Comparison of ENCODE assay signal across 25 cellular contexts in the genomic region with DNA sequence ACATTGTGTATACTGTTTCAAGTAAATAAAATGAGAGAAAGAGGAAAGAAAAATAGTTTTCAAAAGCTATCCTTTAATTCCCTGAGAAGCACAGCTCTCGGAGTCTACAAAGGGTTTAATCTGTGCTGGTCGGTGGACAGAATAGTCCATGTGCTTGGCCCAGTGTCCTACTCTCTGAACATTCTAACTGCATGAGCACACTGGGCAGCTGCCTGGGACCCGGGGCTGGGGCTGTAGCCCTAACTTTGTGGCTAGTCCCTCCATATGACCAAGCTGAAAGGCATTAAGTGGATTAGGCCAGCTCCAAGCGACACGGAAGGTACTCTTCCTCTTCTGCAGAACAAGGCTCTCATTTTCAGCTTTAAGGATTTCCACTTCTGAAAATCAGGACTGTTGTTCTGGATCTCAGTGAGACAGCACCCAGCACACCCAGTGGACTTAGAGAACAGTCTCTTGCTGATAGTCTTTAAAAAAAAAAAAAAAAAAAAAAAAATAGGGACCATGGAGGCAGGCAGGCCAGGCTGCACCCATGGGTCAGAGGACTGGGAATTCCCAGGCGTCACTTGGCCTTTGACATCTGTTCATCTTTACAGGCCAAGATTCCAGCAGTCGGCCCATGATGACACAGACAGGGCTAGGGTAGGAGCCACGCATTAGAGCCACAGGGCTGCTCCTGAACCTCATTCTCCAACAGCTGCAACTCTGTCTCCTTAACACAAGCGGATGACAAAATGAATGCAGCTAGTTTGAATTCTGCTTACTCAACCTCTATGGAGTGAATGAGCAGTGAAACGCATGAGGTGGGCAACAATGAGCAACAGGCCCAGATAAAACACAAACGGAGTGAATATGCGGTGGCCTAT.
DNase-seq lines count a peak whose midpoint lies in the region; ATAC-seq and TF ChIP-seq lines count a peak whose summit lies in the region.
"Had no signal": no experiment of that assay in that cellular context is flagged by ENCODE, and none has a peak within 500 bp of the region (broad histone marks: within the 10 kb centered on the region; RNA-seq: fewer than 3 reads in every experiment).

No MANE protein-coding gene starts in this region.

- no peak overlapping the region for H3K27ac Mint-ChIP-seq in glutamatergic neuron (ENCODE audit: unreplicated experiment)
- H3K27ac Mint-ChIP-seq: activated CD4-positive, alpha-beta T cell treated with anti-CD3 and anti-CD28 coated beads, Interleukin-2, amount 10 ng/mL, durations not matched to agents 24 days and 14 days; activated CD8-positive, alpha-beta memory T cell treated with anti-CD3 and anti-CD28 coated beads, Interleukin-2, amount 10 ng/mL, durations not matched to agents 7 days and 5 days; activated naive CD8-positive, alpha-beta T cell; activated T-helper 1 cell treated with anti-CD3 and anti-CD28 coated beads, Interleukin-12 subunit alpha, Interleukin-12 subunit beta, Interleukin-2, Interleukin-4 antibody, amounts not matched to agents 30 ng/mL and 10 ng/mL and 1 ng/mL, durations not matched to agents 14 hours and 24 hours and 36 hours; T-helper 1 cell treated with Interleukin-12 subunit alpha and Interleukin-12 subunit beta and Interleukin-4 antibody, amounts not matched to agents 30 μg/mL and 1 μg/mL, for 36 hours had no signal

- H3K79me2 ChIP-seq in hepatocyte: no peaks in the 10 kb centered on the region

- ATAC-seq in HG03342 (IDR thresholded peaks at IDR 0.05; ENCODE audit: unreplicated experiment) (no peak), GM19328 (IDR thresholded peaks at IDR 0.05; ENCODE audit: unreplicated experiment) (no peak)
- ATAC-seq: activated CD8-positive, alpha-beta memory T cell treated with anti-CD3 and anti-CD28 coated beads, Interleukin-2, amount 10 ng/mL, durations not matched to agents 7 days and 5 days; gastrocnemius medialis; GM12878; naive thymus-derived CD4-positive, alpha-beta T cell had no signal

- no peak overlapping the region for H3K4me3 ChIP-seq in BLaER1 treated with 17β-estradiol and CSF1 and Interleukin-3, amounts not matched to agents 10 nM and 100 nM
- H3K4me3 ChIP-seq in SJCRH30 (no peak overlapping the region), hepatocyte (no peak overlapping the region), sigmoid colon (no peak overlapping the region)
- H3K4me3 ChIP-seq: gastrocnemius medialis, GM12878, right lobe of liver, SJSA1 had no signal

- H3K9ac ChIP-seq in BLaER1 treated with 17β-estradiol and CSF1 and Interleukin-3, amounts not matched to agents 10 nM and 100 nM: peak overlapping the region in 4 of 11 experiments; percentile 65 to 75 (median 72); a peak in 4 of 22 replicates

- no peaks in the 10 kb centered on the region for H3K36me3 ChIP-seq in BLaER1 treated with 17β-estradiol and CSF1 and Interleukin-3, amounts not matched to agents 10 nM and 100 nM
- H3K36me3 ChIP-seq in SJCRH30 (no peaks in the 10 kb centered on the region), hepatocyte (replicated peaks; ENCODE audit: insufficient read depth, low read depth) (no peaks in the 10 kb centered on the region), sigmoid colon (no peaks in the 10 kb centered on the region)
- H3K36me3 ChIP-seq: gastrocnemius medialis, right lobe of liver, SJSA1 had no signal

- no peak for TF ChIP-seq CTCF in hepatocyte (IDR thresholded peaks at IDR 0.05; ENCODE audit: poor library complexity)
- TF ChIP-seq CTCF in sigmoid colon (IDR thresholded peaks at IDR 0.05): no peak
- TF ChIP-seq CTCF in glutamatergic neuron (IDR thresholded peaks at IDR 0.05; ENCODE audit: partially characterized antibody, unreplicated experiment): no peak

- H3K4me3 Mint-ChIP-seq in glutamatergic neuron (ENCODE audit: unreplicated experiment): no peak overlapping the region
- H3K4me3 Mint-ChIP-seq: activated CD4-positive, alpha-beta T cell treated with anti-CD3 and anti-CD28 coated beads, Interleukin-2, amount 10 ng/mL, durations not matched to agents 24 days and 14 days; activated CD8-positive, alpha-beta memory T cell treated with anti-CD3 and anti-CD28 coated beads, Interleukin-2, amount 10 ng/mL, durations not matched to agents 7 days and 5 days; activated naive CD8-positive, alpha-beta T cell; activated T-helper 1 cell treated with anti-CD3 and anti-CD28 coated beads, Interleukin-12 subunit alpha, Interleukin-12 subunit beta, Interleukin-2, Interleukin-4 antibody, amounts not matched to agents 30 ng/mL and 10 ng/mL and 1 ng/mL, durations not matched to agents 14 hours and 24 hours and 36 hours; naive thymus-derived CD4-positive, alpha-beta T cell; T-helper 1 cell treated with Interleukin-12 subunit alpha and Interleukin-12 subunit beta and Interleukin-4 antibody, amounts not matched to agents 30 μg/mL and 1 μg/mL, for 36 hours had no signal

- no peak for TF ChIP-seq POLR2A in sigmoid colon (IDR thresholded peaks at IDR 0.05)

- no peak overlapping the region for H2AFZ ChIP-seq in hepatocyte

- no peaks in the 10 kb centered on the region for H3K36me3 Mint-ChIP-seq in glutamatergic neuron (ENCODE audit: unreplicated experiment)
- H3K36me3 Mint-ChIP-seq: activated CD8-positive, alpha-beta memory T cell treated with anti-CD3 and anti-CD28 coated beads, Interleukin-2, amount 10 ng/mL, durations not matched to agents 7 days and 5 days; activated naive CD8-positive, alpha-beta T cell; naive thymus-derived CD4-positive, alpha-beta T cell had no signal

- peaks cover 1% of the 10 kb centered on the region for H3K9me3 Mint-ChIP-seq in glutamatergic neuron (ENCODE audit: unreplicated experiment)
- H3K9me3 Mint-ChIP-seq: activated T-helper 1 cell treated with anti-CD3 and anti-CD28 coated beads, Interleukin-12 subunit alpha, Interleukin-12 subunit beta, Interleukin-2, Interleukin-4 antibody, amounts not matched to agents 30 ng/mL and 10 ng/mL and 1 ng/mL, durations not matched to agents 14 hours and 24 hours and 36 hours; naive thymus-derived CD4-positive, alpha-beta T cell; T-helper 1 cell treated with Interleukin-12 subunit alpha and Interleukin-12 subunit beta and Interleukin-4 antibody, amounts not matched to agents 30 μg/mL and 1 μg/mL, for 36 hours had no signal

- H3K27me3 Mint-ChIP-seq in glutamatergic neuron (ENCODE audit: unreplicated experiment): peaks cover 9% of the 10 kb centered on the region
- H3K27me3 Mint-ChIP-seq: activated naive CD8-positive, alpha-beta T cell had no signal

- H4K20me1 ChIP-seq in BLaER1 treated with 17β-estradiol and CSF1 and Interleukin-3, amounts not matched to agents 10 nM and 100 nM: peaks cover 0 to 3% (median 0%) of the 10 kb centered on the region in 11 experiments; a peak in 1 of 22 replicates
- H4K20me1 ChIP-seq in hepatocyte (ENCODE audit: insufficient read depth, poor library complexity, severe bottlenecking): no peaks in the 10 kb centered on the region

- peaks cover 80 to 92% (median 86%) of the 10 kb centered on the region in 10 experiments for H3K4me1 ChIP-seq in BLaER1 treated with 17β-estradiol and CSF1 and Interleukin-3, amounts not matched to agents 10 nM and 100 nM
- H3K4me1 ChIP-seq in SJCRH30: no peaks in the 10 kb centered on the region
- peaks cover 14% of the 10 kb centered on the region for H3K4me1 ChIP-seq in hepatocyte (ENCODE audit: insufficient read depth)
- peaks cover 0 to 36% (median 31%) of the 10 kb centered on the region in 4 donors for H3K4me1 ChIP-seq in sigmoid colon

- H3K9me2 ChIP-seq in hepatocyte (replicated peaks; ENCODE audit: insufficient read depth): no peaks in the 10 kb centered on the region

- peak overlapping the region; percentile 90 to 99 (median 94) for H3K4me2 ChIP-seq in BLaER1 treated with 17β-estradiol and CSF1 and Interleukin-3, amounts not matched to agents 10 nM and 100 nM
- no peak overlapping the region for H3K4me2 ChIP-seq in hepatocyte

- H3K9me3 ChIP-seq in BLaER1 treated with 17β-estradiol and CSF1 and Interleukin-3, amounts not matched to agents 10 nM and 100 nM (replicated peaks in 1 of 11): no peaks in the 10 kb centered on the region
- H3K9me3 ChIP-seq in SJCRH30 (replicated peaks) (no peaks in the 10 kb centered on the region), hepatocyte (ENCODE audit: low read depth) (no peaks in the 10 kb centered on the region), sigmoid colon (no peaks in the 10 kb centered on the region)
- H3K9me3 ChIP-seq: gastrocnemius medialis, right lobe of liver, SJSA1 had no signal

- intact Hi-C loops in sigmoid colon (cut with DNase I): no loop called here

- no peaks in the 10 kb centered on the region for H3K27me3 ChIP-seq in BLaER1 treated with 17β-estradiol and CSF1 and Interleukin-3, amounts not matched to agents 10 nM and 100 nM
- H3K27me3 ChIP-seq in SJCRH30: no peaks in the 10 kb centered on the region
- no peaks in the 10 kb centered on the region for H3K27me3 ChIP-seq in hepatocyte
- H3K27me3 ChIP-seq in sigmoid colon: no peaks in the 10 kb centered on the region
- H3K27me3 ChIP-seq: gastrocnemius medialis, right lobe of liver, SJSA1 had no signal

- H3K27ac ChIP-seq in BLaER1 treated with 17β-estradiol and CSF1 and Interleukin-3, amounts not matched to agents 10 nM and 100 nM: peak overlapping the region in 9 of 11 experiments; percentile 60 to 90 (median 79); a peak in 15 of 22 replicates
- H3K27ac ChIP-seq in SJCRH30 (peak overlapping the region; percentile 31), hepatocyte (peak overlapping the region; percentile 17), sigmoid colon (peak overlapping the region in 3 of 4 donors; percentile 30 to 70 (median 68))
- H3K27ac ChIP-seq: gastrocnemius medialis, right lobe of liver, SJSA1 had no signal

- DNase-seq in SJCRH30 (peak in 1 of 2 experiments; percentile 23), hepatocyte (ENCODE audit: low spot score) (no peak), sigmoid colon (peak; percentile 54), glutamatergic neuron (no peak)
- no peak for DNase-seq in stimulated activated CD8-positive, alpha-beta memory T cell treated with anti-CD3 and anti-CD28 coated beads, Interleukin-4, amount 100 ng/mL, for 48 hours
- DNase-seq: activated CD4-positive, alpha-beta T cell treated with anti-CD3 and anti-CD28 coated beads, Interleukin-2, amount 10 ng/mL, durations not matched to agents 24 days and 14 days; activated CD8-positive, alpha-beta memory T cell treated with anti-CD3 and anti-CD28 coated beads, Interleukin-2, amount 10 ng/mL, durations not matched to agents 7 days and 5 days; cerebellar nuclear complex; effector CD8-positive, alpha-beta T cell; erythroblast; gastrocnemius medialis; islet precursor cell; naive thymus-derived CD4-positive, alpha-beta T cell; NCI-H1105 treated with DMSO at 0.1 percent for 48 hours; NCI-H2081 treated with DMSO at 0.1 percent for 48 hours; NCI-H446; right lobe of liver had no signal

- peaks cover 28% of the 10 kb centered on the region for H3K4me1 Mint-ChIP-seq in glutamatergic neuron (ENCODE audit: low read depth, unreplicated experiment)

- 79% methylated on average over 12 of the region's 12 CpGs for WGBS in hepatocyte (ENCODE audit: low lambda C conversion rate, missing lambda C conversion rate)
- WGBS in sigmoid colon, 2 donors: 86% methylated on average over 12 of the region's 12 CpGs

- no peak for TF ChIP-seq EP300 in sigmoid colon (IDR thresholded peaks at IDR 0.05)

Comparison
In these comparisons a context has a peak if more than half of its experiments do, and no peak if none do; other contexts are left out.
1. H3K27ac ChIP-seq: peak in every context shown above with its lines; median percentile 79 in BLaER1 treated with 17β-estradiol and CSF1 and Interleukin-3, amounts not matched to agents 10 nM and 100 nM; 68 in sigmoid colon; 31 in SJCRH30; 17 in hepatocyte.